ENCODE assay signal across 12 cellular contexts in genomic region chr3:128559486-128560225, GRCh38.
A peak's percentile ranks its signal among the peaks of the same experiment; 100 is the strongest.
DNase-seq lines count a peak whose midpoint lies in the region; ATAC-seq and TF ChIP-seq lines count a peak whose summit lies in the region.
"Had no signal": no experiment of that assay in that cellular context is flagged by ENCODE, and none has a peak within 500 bp of the region (broad histone marks: within the 10 kb centered on the region; RNA-seq: fewer than 3 reads in every experiment).

No MANE protein-coding gene starts in this region.

- peaks cover 46% of the 10 kb centered on the region for H3K27me3 Mint-ChIP-seq in activated CD8-positive, alpha-beta memory T cell treated with anti-CD3 and anti-CD28 coated beads, Interleukin-2, amount 10 ng/mL, durations not matched to agents 7 days and 5 days
- H3K27me3 Mint-ChIP-seq in activated CD4-positive, alpha-beta T cell treated with anti-CD3 and anti-CD28 coated beads, Interleukin-2, amount 10 ng/mL, durations not matched to agents 24 days and 14 days: peaks cover 34% of the 10 kb centered on the region

- intact Hi-C loops in activated CD4-positive, alpha-beta T cell treated with anti-CD3 and anti-CD28 coated beads, Interleukin-2, amount 10 ng/mL, durations not matched to agents 24 days and 14 days (cut with micrococcal nuclease): no loop called here

- no peaks in the 10 kb centered on the region for H4K20me1 ChIP-seq in MM.1S (ENCODE audit: insufficient read depth, low read length)

- H3K4me3 Mint-ChIP-seq in activated CD8-positive, alpha-beta memory T cell treated with anti-CD3 and anti-CD28 coated beads, Interleukin-2, amount 10 ng/mL, durations not matched to agents 7 days and 5 days: no peak overlapping the region
- H3K4me3 Mint-ChIP-seq in activated CD4-positive, alpha-beta T cell treated with anti-CD3 and anti-CD28 coated beads, Interleukin-2, amount 10 ng/mL, durations not matched to agents 24 days and 14 days: no peak overlapping the region
- H3K4me3 Mint-ChIP-seq: natural killer cell treated with Interleukin-12 subunit alpha and Interleukin-12 subunit beta and Interleukin-15 and Interleukin-18, amount 100 ng/mL, for 72 hours had no signal

- no peaks in the 10 kb centered on the region for H3K9me3 Mint-ChIP-seq in activated CD8-positive, alpha-beta memory T cell treated with anti-CD3 and anti-CD28 coated beads, Interleukin-2, amount 10 ng/mL, durations not matched to agents 7 days and 5 days (ENCODE audit: low read depth)
- no peaks in the 10 kb centered on the region for H3K9me3 Mint-ChIP-seq in activated CD4-positive, alpha-beta T cell treated with anti-CD3 and anti-CD28 coated beads, Interleukin-2, amount 10 ng/mL, durations not matched to agents 24 days and 14 days
- H3K9me3 Mint-ChIP-seq: natural killer cell treated with Interleukin-12 subunit alpha and Interleukin-12 subunit beta and Interleukin-15 and Interleukin-18, amount 100 ng/mL, for 72 hours had no signal

- 0 out of 2 replicates have a peak, but pooled peaks cover 5% of the 10 kb centered on the region for H3K4me1 ChIP-seq in MM.1S (ENCODE audit: low read length)

- DNase-seq in activated CD8-positive, alpha-beta memory T cell treated with anti-CD3 and anti-CD28 coated beads, Interleukin-2, amount 10 ng/mL, durations not matched to agents 7 days and 5 days: no peak
- no peak for DNase-seq in activated CD8-positive, alpha-beta memory T cell treated with anti-CD3 and anti-CD28 coated beads for 24 hours
- peak; percentile 69 for DNase-seq in MM.1S
- peak; percentile 74 for DNase-seq in activated CD4-positive, alpha-beta T cell treated with anti-CD3 and anti-CD28 coated beads, Interleukin-2, amount 10 ng/mL, durations not matched to agents 24 days and 14 days
- peak; percentile 10 for DNase-seq in myocyte (ENCODE audit: low read depth)
- DNase-seq in glomerular visceral epithelial cell (ENCODE audit: extremely low spot score): no peak
- DNase-seq in AG08396 (ENCODE audit: low spot score): no peak
- DNase-seq in T1000 (lab: John Stamatoyannopoulos, UW): no peak
- DNase-seq: activated CD8-positive, alpha-beta memory T cell treated with anti-CD3 and anti-CD28 coated beads, Interleukin-2, amount 50 U/mL, for 4 hours; islet precursor cell; NCI-H187 treated with DMSO at 0.1 percent for 48 hours had no signal

- H3K36me3 Mint-ChIP-seq in activated CD8-positive, alpha-beta memory T cell treated with anti-CD3 and anti-CD28 coated beads, Interleukin-2, amount 10 ng/mL, durations not matched to agents 7 days and 5 days: no peaks in the 10 kb centered on the region
- H3K36me3 Mint-ChIP-seq in activated CD4-positive, alpha-beta T cell treated with anti-CD3 and anti-CD28 coated beads, Interleukin-2, amount 10 ng/mL, durations not matched to agents 24 days and 14 days (ENCODE audit: low read depth): no peaks in the 10 kb centered on the region
- H3K36me3 Mint-ChIP-seq: natural killer cell treated with Interleukin-12 subunit alpha and Interleukin-12 subunit beta and Interleukin-15 and Interleukin-18, amount 100 ng/mL, for 72 hours had no signal

- TF ChIP-seq CTCF in MM.1S (IDR thresholded peaks at IDR 0.05; ENCODE audit: low read length): no peak

- ATAC-seq in activated CD8-positive, alpha-beta memory T cell treated with anti-CD3 and anti-CD28 coated beads, Interleukin-2, amount 10 ng/mL, durations not matched to agents 7 days and 5 days: peak; percentile 45
- ATAC-seq: natural killer cell treated with Interleukin-12 subunit alpha and Interleukin-12 subunit beta and Interleukin-15 and Interleukin-18, amount 100 ng/mL, for 72 hours had no signal

- H3F3A ChIP-seq in MM.1S (ENCODE audit: insufficient read depth, low read length): no peaks in the 10 kb centered on the region

- H3K9ac ChIP-seq in MM.1S (ENCODE audit: low read length): no peak overlapping the region

- peaks cover 7% of the 10 kb centered on the region for H3K4me1 Mint-ChIP-seq in activated CD8-positive, alpha-beta memory T cell treated with anti-CD3 and anti-CD28 coated beads, Interleukin-2, amount 10 ng/mL, durations not matched to agents 7 days and 5 days
- peaks cover 9% of the 10 kb centered on the region for H3K4me1 Mint-ChIP-seq in activated CD4-positive, alpha-beta T cell treated with anti-CD3 and anti-CD28 coated beads, Interleukin-2, amount 10 ng/mL, durations not matched to agents 24 days and 14 days

- peak overlapping the region; percentile 29; the same call in 1 of the 2 replicates for H3K4me3 ChIP-seq in MM.1S (ENCODE audit: low read length)

- no peak overlapping the region for H3K27ac ChIP-seq in MM.1S (ENCODE audit: low read length)

- H3K27me3 ChIP-seq in MM.1S (replicated peaks; ENCODE audit: insufficient read depth, low read length): peaks cover 27% of the 10 kb centered on the region

- H2AFZ ChIP-seq in MM.1S (ENCODE audit: low read length): peak overlapping the region; percentile 76

- H3K9me3 ChIP-seq in MM.1S (replicated peaks; ENCODE audit: insufficient read depth, low read length): no peaks in the 10 kb centered on the region

- H3K36me3 ChIP-seq in MM.1S (replicated peaks; ENCODE audit: insufficient read depth, low read length): no peaks in the 10 kb centered on the region

- peak overlapping the region; percentile 46; the same call in 1 of the 2 replicates for H3K4me2 ChIP-seq in MM.1S (ENCODE audit: low read depth, low read length)

- CTCF ChIA-PET in activated CD8-positive, alpha-beta memory T cell treated with anti-CD3 and anti-CD28 coated beads, Interleukin-2, amount 10 ng/mL, durations not matched to agents 7 days and 5 days (lab: Charles Lee): no interaction called here

- no peaks in the 10 kb centered on the region for H3K79me2 ChIP-seq in MM.1S (ENCODE audit: low read length)

- no peak overlapping the region for H3K27ac Mint-ChIP-seq in activated CD8-positive, alpha-beta memory T cell treated with anti-CD3 and anti-CD28 coated beads, Interleukin-2, amount 10 ng/mL, durations not matched to agents 7 days and 5 days
- peak overlapping the region; percentile 14 for H3K27ac Mint-ChIP-seq in activated CD4-positive, alpha-beta T cell treated with anti-CD3 and anti-CD28 coated beads, Interleukin-2, amount 10 ng/mL, durations not matched to agents 24 days and 14 days
- H3K27ac Mint-ChIP-seq: natural killer cell treated with Interleukin-12 subunit alpha and Interleukin-12 subunit beta and Interleukin-15 and Interleukin-18, amount 100 ng/mL, for 72 hours had no signal

- no peaks in the 10 kb centered on the region for H3K9me2 ChIP-seq in MM.1S (replicated peaks; ENCODE audit: insufficient read depth, low read length)

Comparison
In these comparisons a context has a peak if more than half of its experiments do, and no peak if none do; other contexts are left out.
1. DNase-seq: peak in MM.1S (single experiment), activated CD4-positive, alpha-beta T cell treated with anti-CD3 and anti-CD28 coated beads, Interleukin-2, amount 10 ng/mL, durations not matched to agents 24 days and 14 days (single experiment) and myocyte (single experiment); none in activated CD8-positive, alpha-beta memory T cell treated with anti-CD3 and anti-CD28 coated beads, Interleukin-2, amount 10 ng/mL, durations not matched to agents 7 days and 5 days (single experiment), activated CD8-positive, alpha-beta memory T cell treated with anti-CD3 and anti-CD28 coated beads for 24 hours (single experiment), glomerular visceral epithelial cell (single experiment), AG08396 (single experiment) and T1000 (single experiment).